8 cellular contexts compared by ENCODE assay signal in genomic region chr18:12946549-12947354, GRCh38. TPM values are rescaled to one million over a fixed set of nuclear protein-coding genes. Genes with fewer than 3 reads are reported as not detected.
DNase-seq lines count a peak whose midpoint lies in the region; ATAC-seq lines count a peak whose summit lies in the region.

No MANE protein-coding gene starts in this region.

- peak overlapping the region; percentile 98 for H3K27ac Mint-ChIP-seq in activated naive CD4-positive, alpha-beta T cell treated with anti-CD3 and anti-CD28 coated beads, Interleukin-2, amount 50 U/mL, for 24 hours

- DNase-seq in COLO829 (ENCODE audit: low spot score) (peak; percentile 10), NCI-H2227 treated with DMSO at 0.1 percent for 48 hours (lab: John Stamatoyannopoulos, UW) (peak; percentile 56), head of caudate nucleus (peak in 30 of 42 donors; percentile 10 to 63 (median 29)), occipital lobe (lab: John Stamatoyannopoulos, UW) (peak; percentile 22), T1000 (lab: John Stamatoyannopoulos, UW) (no peak), cerebellum (ENCODE audit: low spot score) (no peak)

- peak; percentile 5 for ATAC-seq in GM21737 (IDR thresholded peaks at IDR 0.05; ENCODE audit: unreplicated experiment)

- H3K36me3 Mint-ChIP-seq in activated naive CD4-positive, alpha-beta T cell treated with anti-CD3 and anti-CD28 coated beads, Interleukin-2, amount 50 U/mL, for 24 hours: peaks cover 7% of the 10 kb centered on the region

- intact Hi-C loops in head of caudate nucleus (cut with DNase I): loop anchor here (5.0 kb wide), 2 partner anchors 64 to 569 kb away; partner anchors contain the start of genes AFG3L2 and PTPN2

- no peaks in the 10 kb centered on the region for H3K9me3 Mint-ChIP-seq in activated naive CD4-positive, alpha-beta T cell treated with anti-CD3 and anti-CD28 coated beads, Interleukin-2, amount 50 U/mL, for 24 hours

- peak overlapping the region; percentile 94 for H3K4me3 Mint-ChIP-seq in activated naive CD4-positive, alpha-beta T cell treated with anti-CD3 and anti-CD28 coated beads, Interleukin-2, amount 50 U/mL, for 24 hours

- no peaks in the 10 kb centered on the region for H3K27me3 Mint-ChIP-seq in activated naive CD4-positive, alpha-beta T cell treated with anti-CD3 and anti-CD28 coated beads, Interleukin-2, amount 50 U/mL, for 24 hours

- H3K4me1 Mint-ChIP-seq in activated naive CD4-positive, alpha-beta T cell treated with anti-CD3 and anti-CD28 coated beads, Interleukin-2, amount 50 U/mL, for 24 hours: peaks cover 42% of the 10 kb centered on the region

RNA-seq across cellular contexts. Expression of gene SEH1L, which starts 1.1 kb away (rescaled TPM):
- total RNA-seq in occipital lobe (40.1 TPM), cerebellum (26.6 TPM)

RNA-seq across cellular contexts. Expression of gene CEP192, which starts 44.4 kb away (rescaled TPM):
- total RNA-seq in occipital lobe (66.3 TPM), cerebellum (49.3 TPM)

Comparison
In these comparisons a context has a peak if more than half of its experiments do, and no peak if none do; other contexts are left out.
1. DNase-seq: peak in COLO829 (single experiment), NCI-H2227 treated with DMSO at 0.1 percent for 48 hours (single experiment), head of caudate nucleus (30 of 42) and occipital lobe (single experiment); none in T1000 (single experiment) and cerebellum (single experiment).